1 cellular context compared by ENCODE assay signal in the genomic region with DNA sequence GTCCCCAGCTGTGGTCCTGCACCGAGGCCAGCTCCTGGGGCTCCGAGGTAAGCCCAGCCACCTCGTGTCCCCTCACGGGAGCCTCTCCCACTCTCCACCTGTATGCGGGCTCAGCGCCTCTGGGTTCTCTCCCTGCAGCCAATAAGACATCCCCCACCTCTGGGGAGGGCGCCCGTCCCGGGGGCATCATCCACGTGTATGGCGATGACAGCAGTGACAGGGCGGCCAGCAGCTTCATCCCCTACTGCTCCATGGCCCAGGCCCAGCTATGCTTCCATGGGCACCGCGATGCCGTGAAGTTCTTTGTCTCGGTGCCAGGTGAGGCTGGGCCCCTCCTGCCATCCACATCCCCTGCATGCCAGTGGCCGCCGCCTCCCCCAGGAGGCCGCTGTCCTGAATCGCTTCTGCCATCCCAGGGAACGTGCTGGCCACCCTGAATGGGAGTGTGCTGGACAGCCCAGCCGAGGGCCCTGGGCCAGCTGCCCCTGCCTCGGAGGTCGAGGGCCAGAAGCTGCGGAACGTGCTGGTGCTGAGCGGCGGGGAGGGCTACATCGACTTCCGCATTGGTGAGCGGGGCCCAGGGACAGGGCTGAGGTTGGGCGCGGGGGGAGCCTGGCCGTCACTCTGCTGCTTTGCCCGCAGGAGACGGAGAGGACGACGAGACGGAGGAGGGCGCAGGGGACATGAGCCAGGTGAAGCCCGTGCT.
TF ChIP-seq lines count a peak whose summit lies in the region.

No MANE protein-coding gene starts in this region.

TF ChIP-seq in GM12878, 131 proteins besides CTCF, POLR2A, EP300 and RAD21:
- TF ChIP-seq ZNF207 (IDR thresholded peaks at IDR 0.05; ENCODE audit: borderline replicate concordance): no peak
- TF ChIP-seq YBX1 (IDR thresholded peaks at IDR 0.05): no peak
- TF ChIP-seq BHLHE40 (IDR thresholded peaks at IDR 0.05; ENCODE audit: borderline replicate concordance in 1 of 2, low read depth in 2 of 2, low read length in 1 of 2): no peak
- no peak for TF ChIP-seq MEF2B (IDR thresholded peaks at IDR 0.05; ENCODE audit: partially characterized antibody, poor library complexity, severe bottlenecking)
